In the genomic region with DNA sequence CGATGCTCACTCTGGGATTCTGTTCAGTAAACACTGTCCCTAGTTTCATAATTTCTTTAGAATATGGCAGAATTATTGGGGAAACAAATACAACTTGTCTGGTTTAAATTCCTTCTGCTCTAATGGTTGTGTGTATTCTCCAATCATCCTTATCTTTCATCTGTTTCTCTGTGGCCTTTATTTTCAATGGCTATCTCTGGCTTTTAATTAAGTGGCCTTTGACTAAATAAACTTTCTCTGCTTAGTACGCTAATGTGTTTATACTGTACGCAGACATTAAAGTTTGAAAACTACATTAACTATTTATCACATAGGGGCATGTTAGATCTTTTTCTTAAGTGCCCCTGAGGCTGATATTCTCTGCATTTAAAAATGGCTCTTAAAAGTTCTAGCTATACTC, we compare ENCODE assay signal across 20 cellular contexts. TPM values are rescaled to one million over a fixed set of nuclear protein-coding genes. Genes with fewer than 3 reads are reported as not detected.
"Had no signal": no experiment of that assay in that cellular context is flagged by ENCODE, and none has a peak within 500 bp of the region (broad histone marks: within the 10 kb centered on the region; RNA-seq: fewer than 3 reads in every experiment).

No MANE protein-coding gene starts in this region.

- FAIRE-seq: RCC 7860 had no signal

- DNase-seq: KBM-7, MV-4-11, NCI-H1048, NCI-H1105, NCI-H1417, NCI-H1436 treated with DMSO at 0.1 percent for 48 hours, NCI-H187, NCI-H2029, NCI-H2081 treated with DMSO at 0.1 percent for 48 hours, NCI-H2171, NCI-H226, NCI-H446, NCI-H510A, NCI-H524 treated with DMSO at 0.1 percent for 48 hours, NCI-H774, Right ventricle myocardium superior, RPMI8226 had no signal

RNA-seq across cellular contexts. Expression of gene CDH7, which starts 40.9 kb away (rescaled TPM):
- total RNA-seq: LHCN-M2, MCF 10A, Right ventricle myocardium superior had no signal
